ENCODE assay signal across 27 cellular contexts in the genomic region with DNA sequence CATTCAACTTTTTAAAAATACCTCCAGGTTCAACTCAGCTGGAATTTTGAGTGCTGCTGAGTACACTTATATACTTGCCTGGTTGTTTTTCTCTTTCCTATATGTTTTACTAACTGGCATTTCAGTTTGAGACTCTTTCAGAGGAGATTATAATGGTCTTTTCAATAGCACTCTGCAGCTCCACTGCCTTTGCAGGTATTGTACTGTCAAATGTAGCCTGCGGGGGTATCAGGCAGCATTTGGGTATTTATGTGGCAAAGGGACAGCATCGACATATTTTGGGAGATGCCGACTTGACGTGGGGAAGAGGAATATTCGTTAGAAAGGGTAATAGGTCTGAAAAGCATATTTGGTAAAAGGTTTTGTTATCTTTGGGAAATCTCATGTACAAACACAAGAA. TPM values are rescaled to one million over a fixed set of nuclear protein-coding genes. Genes with fewer than 3 reads are reported as not detected.
"Had no signal": no experiment of that assay in that cellular context is flagged by ENCODE, and none has a peak within 500 bp of the region (broad histone marks: within the 10 kb centered on the region; RNA-seq: fewer than 3 reads in every experiment).

No MANE protein-coding gene starts in this region.

- H3K36me3 Mint-ChIP-seq: naive B cell; stimulated activated naive B cell treated with anti-CD40 and anti-IgM and Interleukin-4, amounts not matched to agents 10 μg/mL and 1 μg/mL and 100 μg/mL, for 72 hours had no signal

- DNase-seq: effector CD4-positive, alpha-beta T cell; left colon; left ventricle myocardium superior; mesendoderm; naive B cell; nephron progenitor cell; spleen; stimulated activated CD4-positive, alpha-beta T cell treated with anti-CD3 and anti-CD28 coated beads, Interleukin-15, amount 100 ng/mL, for 24 hours; stimulated activated CD4-positive, alpha-beta T cell treated with anti-CD3 and anti-CD28 coated beads, Interleukin-1b, Interleukin-23, amount 100 ng/mL, for 48 hours; stimulated activated CD4-positive, alpha-beta T cell treated with anti-CD3 and anti-CD28 coated beads, Interleukin-4, amount 100 ng/mL, for 4 hours; stimulated activated naive B cell treated with anti-CD40 and anti-IgM and Interleukin-4, amounts not matched to agents 10 μg/mL and 1 μg/mL and 100 μg/mL, for 72 hours; stomach; substantia nigra; transverse colon had no signal

- H3K9me3 ChIP-seq: neutrophil, spleen, stomach, thoracic aorta, transverse colon had no signal

- H3K27ac ChIP-seq: coronary artery, neutrophil, spleen, stomach, thoracic aorta, transverse colon had no signal

- H3K4me3 ChIP-seq: coronary artery, spleen, stomach, thoracic aorta, transverse colon had no signal

- ATAC-seq: esophagus mucosa; left colon; left ventricle myocardium superior; sciatic nerve; stimulated activated naive B cell treated with anti-CD40 and anti-IgM and Interleukin-4, amounts not matched to agents 10 μg/mL and 1 μg/mL and 100 μg/mL, for 72 hours had no signal

- H3K27me3 ChIP-seq: spleen, stomach, transverse colon had no signal

- H3K4me1 Mint-ChIP-seq: naive B cell; stimulated activated naive B cell treated with anti-CD40 and anti-IgM and Interleukin-4, amounts not matched to agents 10 μg/mL and 1 μg/mL and 100 μg/mL, for 72 hours had no signal

- H3K36me3 ChIP-seq: neutrophil, spleen, stomach, thoracic aorta, transverse colon had no signal

- H3K4me3 Mint-ChIP-seq: naive B cell; nephron progenitor cell; stimulated activated naive B cell treated with anti-CD40 and anti-IgM and Interleukin-4, amounts not matched to agents 10 μg/mL and 1 μg/mL and 100 μg/mL, for 72 hours had no signal

- H3K27ac Mint-ChIP-seq: naive B cell; nephron progenitor cell; stimulated activated naive B cell treated with anti-CD40 and anti-IgM and Interleukin-4, amounts not matched to agents 10 μg/mL and 1 μg/mL and 100 μg/mL, for 72 hours had no signal

- FAIRE-seq: urothelium cell line had no signal

- H3K9me3 Mint-ChIP-seq: nephron progenitor cell; stimulated activated naive B cell treated with anti-CD40 and anti-IgM and Interleukin-4, amounts not matched to agents 10 μg/mL and 1 μg/mL and 100 μg/mL, for 72 hours had no signal

RNA-seq across cellular contexts. Expression of gene BRDT, which starts 52.2 kb away (rescaled TPM):
- total RNA-seq: chondrocyte, dermis microvascular lymphatic vessel endothelial cell, esophagus mucosa, kidney epithelial cell, left colon, left ventricle myocardium superior, lung microvascular endothelial cell, osteoblast, pulmonary artery endothelial cell, sciatic nerve, skeletal muscle tissue, stomach, thoracic aorta, transverse colon had no signal
- polyA plus RNA-seq: spleen, stomach had no signal
